In the genomic region with DNA sequence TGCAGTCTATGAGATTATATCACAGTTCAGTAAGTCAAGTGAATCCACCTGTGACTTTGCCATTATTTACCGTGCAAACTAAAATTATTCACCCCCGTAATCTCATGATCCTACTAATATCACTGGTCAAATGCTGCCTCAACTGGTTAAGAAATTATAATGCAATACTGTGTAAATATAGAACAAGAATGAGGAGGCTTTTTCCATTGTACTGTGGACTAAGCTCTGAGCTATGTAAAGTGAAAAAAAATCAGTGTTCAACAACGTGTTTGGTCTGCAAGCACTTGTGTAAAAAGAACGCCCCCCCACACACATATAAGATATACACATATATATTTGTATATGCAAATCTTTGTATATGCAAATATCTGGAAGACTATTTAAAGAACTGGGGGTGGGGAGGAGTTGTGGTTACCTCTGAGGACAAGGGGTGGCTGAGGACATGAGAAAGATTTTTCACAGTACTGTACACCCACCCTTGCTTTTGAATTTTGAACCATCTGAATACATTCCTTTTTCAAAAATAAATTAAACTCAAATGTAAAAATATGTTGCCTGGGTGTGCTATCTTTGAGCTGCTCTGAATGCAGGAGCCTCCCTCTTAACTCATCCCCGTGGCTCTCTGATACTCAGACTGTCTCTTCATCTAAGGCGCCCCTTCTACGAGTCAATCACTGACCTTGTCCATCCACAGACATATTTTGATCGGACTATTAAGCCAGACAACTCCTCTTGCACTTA, we compare ENCODE assay signal across 13 cellular contexts. TPM values are rescaled to one million over a fixed set of nuclear protein-coding genes. Genes with fewer than 3 reads are reported as not detected.
DNase-seq lines count a peak whose midpoint lies in the region; ATAC-seq and TF ChIP-seq lines count a peak whose summit lies in the region.
"Had no signal": no experiment of that assay in that cellular context is flagged by ENCODE, and none has a peak within 500 bp of the region (broad histone marks: within the 10 kb centered on the region; RNA-seq: fewer than 3 reads in every experiment).

No MANE protein-coding gene starts in this region.

- no peak overlapping the region for H3K4me3 ChIP-seq in A673 (ENCODE audit: low read depth, low read length, poor library complexity, severe bottlenecking)
- H3K4me3 ChIP-seq: sigmoid colon, SJSA1 had no signal

- H3K9me3 Mint-ChIP-seq in naive B cell (peaks cover 0 to 2% (median 0%) of the 10 kb centered on the region in 7 donors), nephron progenitor cell (no peaks in the 10 kb centered on the region)
- H3K9me3 Mint-ChIP-seq in activated CD4-positive, alpha-beta memory T cell treated with anti-CD3 and anti-CD28 coated beads, Interleukin-2, amount 10 ng/mL, durations not matched to agents 7 days and 5 days: no peaks in the 10 kb centered on the region

- H3K27ac Mint-ChIP-seq in naive B cell: peak overlapping the region in 3 of 6 donors; percentile 16 to 45 (median 39)
- no peak overlapping the region for H3K27ac Mint-ChIP-seq in nephron progenitor cell
- H3K27ac Mint-ChIP-seq in activated CD4-positive, alpha-beta memory T cell treated with anti-CD3 and anti-CD28 coated beads, Interleukin-2, amount 10 ng/mL, durations not matched to agents 7 days and 5 days: no peak overlapping the region

- no peaks in the 10 kb centered on the region for H3K4me1 ChIP-seq in A673 (ENCODE audit: insufficient read depth, low read length, poor library complexity, severe bottlenecking)
- H3K4me1 ChIP-seq: sigmoid colon, SJSA1 had no signal

- H3K4me3 Mint-ChIP-seq in naive B cell: peak overlapping the region; percentile 39 to 85 (median 76)
- H3K4me3 Mint-ChIP-seq in nephron progenitor cell: no peak overlapping the region
- no peak overlapping the region for H3K4me3 Mint-ChIP-seq in activated CD4-positive, alpha-beta memory T cell treated with anti-CD3 and anti-CD28 coated beads, Interleukin-2, amount 10 ng/mL, durations not matched to agents 7 days and 5 days

- H3K27ac ChIP-seq in VCaP (peak overlapping the region; percentile 73), A673 (ENCODE audit: low read depth, low read length, poor library complexity, severe bottlenecking) (no peak overlapping the region)
- H3K27ac ChIP-seq: sigmoid colon, SJSA1 had no signal

- H3K27me3 ChIP-seq in A673 (replicated peaks; ENCODE audit: insufficient read depth, low read depth, low read length, poor library complexity): no peaks in the 10 kb centered on the region
- H3K27me3 ChIP-seq: sigmoid colon, SJSA1 had no signal

- no TSS peak for BruUV-seq in A673 (replicated peaks; lab: Mats Ljungman, UMichigan)

- TF ChIP-seq CTCF in GM20000 (IDR thresholded peaks at IDR 0.05; ENCODE audit: extremely low read depth, missing control alignments) (no peak), VCaP (conservative IDR thresholded peaks at IDR 0.05) (peak; percentile 13; the same call in 1 of the 2 replicates), A673 (conservative IDR thresholded peaks at IDR 0.05; ENCODE audit: low read depth, low read length) (no peak), nephron progenitor cell (IDR thresholded peaks at IDR 0.05) (no peak)

- H3K36me3 Mint-ChIP-seq in naive B cell (no peaks in the 10 kb centered on the region), nephron progenitor cell (ENCODE audit: low read depth) (no peaks in the 10 kb centered on the region)
- H3K36me3 Mint-ChIP-seq in activated CD4-positive, alpha-beta memory T cell treated with anti-CD3 and anti-CD28 coated beads, Interleukin-2, amount 10 ng/mL, durations not matched to agents 7 days and 5 days (ENCODE audit: low read depth): no peaks in the 10 kb centered on the region

- intact Hi-C loops in A673 (cut with micrococcal nuclease; ENCODE audit: unreplicated experiment): no loop called here

- H3K27me3 Mint-ChIP-seq in naive B cell (no peaks in the 10 kb centered on the region), nephron progenitor cell (ENCODE audit: low read depth, poor library complexity) (peaks cover 11% of the 10 kb centered on the region)
- peaks cover 6% of the 10 kb centered on the region for H3K27me3 Mint-ChIP-seq in activated CD4-positive, alpha-beta memory T cell treated with anti-CD3 and anti-CD28 coated beads, Interleukin-2, amount 10 ng/mL, durations not matched to agents 7 days and 5 days

- H3K4me1 Mint-ChIP-seq in naive B cell (peaks cover 35 to 65% (median 37%) of the 10 kb centered on the region in 3 donors), nephron progenitor cell (no peaks in the 10 kb centered on the region)
- H3K4me1 Mint-ChIP-seq in activated CD4-positive, alpha-beta memory T cell treated with anti-CD3 and anti-CD28 coated beads, Interleukin-2, amount 10 ng/mL, durations not matched to agents 7 days and 5 days: no peaks in the 10 kb centered on the region

- H3K9me3 ChIP-seq in A673 (ENCODE audit: low read depth, low read length, poor library complexity, severe bottlenecking): no peaks in the 10 kb centered on the region
- H3K9me3 ChIP-seq: sigmoid colon, SJSA1 had no signal

- CTCF ChIA-PET in A673 (lab: Charles Lee): no interaction called here
- CTCF ChIA-PET in activated CD4-positive, alpha-beta memory T cell treated with anti-CD3 and anti-CD28 coated beads, Interleukin-2, amount 10 ng/mL, durations not matched to agents 7 days and 5 days (lab: Charles Lee): interaction anchor here (1.6 kb wide), 1 partner anchor 66 kb away, joined by 4 read pairs; the partner anchor contains the start of gene SPOCD1

- POLR2A ChIA-PET in A673 (lab: Charles Lee; ENCODE audit: low non-redundant PET): interaction anchor here (0.6 kb wide), 1 partner anchor 51 kb away, joined by 7 read pairs; no protein-coding TSS in a partner anchor
- POLR2A ChIA-PET in activated CD4-positive, alpha-beta memory T cell treated with anti-CD3 and anti-CD28 coated beads, Interleukin-2, amount 10 ng/mL, durations not matched to agents 7 days and 5 days (lab: Charles Lee): interaction anchor here (1.0 kb wide), 1 partner anchor 15 kb away, joined by 3 read pairs; no protein-coding TSS in a partner anchor

- peak; percentile 84 for ATAC-seq in naive B cell (ENCODE audit: low read depth in 2 of 2)

- DNase-seq in DMS79 treated with DMSO at 0.1 percent for 48 hours (lab: John Stamatoyannopoulos, UW) (peak; percentile 61), GM20000 (ENCODE audit: low spot score) (peak; percentile 38), naive B cell (peak; percentile 42), A673 (ENCODE audit: low spot score) (no peak), nephron progenitor cell (no peak), GM19240 (ENCODE audit: insufficient read length, low spot score) (no peak)
- no peak for DNase-seq in activated CD4-positive, alpha-beta memory T cell treated with anti-CD3 and anti-CD28 coated beads, Interleukin-2, amount 10 ng/mL, durations not matched to agents 7 days and 5 days
- DNase-seq: cortex of kidney, HCEC 1CT, NCI-H524, sigmoid colon had no signal

- no peaks in the 10 kb centered on the region for H3K36me3 ChIP-seq in A673 (ENCODE audit: insufficient read depth, low read length, poor library complexity, severe bottlenecking)
- H3K36me3 ChIP-seq: sigmoid colon, SJSA1 had no signal

RNA-seq across cellular contexts. Expression of gene PTP4A2, which starts 57.0 kb away (rescaled TPM):
- 100 to 1,000 TPM; 251 to 474 (median 307) TPM for polyA plus RNA-seq in naive B cell (ENCODE audit: low read depth in 6 of 6)
- 256 and 283 TPM in 2 replicates for total RNA-seq in A673 (2021)
- 100 to 1,000 TPM; 337 to 349 TPM for total RNA-seq in activated CD4-positive, alpha-beta memory T cell treated with anti-CD3 and anti-CD28 coated beads, Interleukin-2, amount 10 ng/mL, durations not matched to agents 7 days and 5 days

Comparison
In these comparisons a context has a peak if more than half of its experiments do, and no peak if none do; other contexts are left out.
1. DNase-seq: peak in DMS79 treated with DMSO at 0.1 percent for 48 hours (single experiment), GM20000 (single experiment) and naive B cell (single experiment); none in A673 (single experiment), nephron progenitor cell (single experiment), activated CD4-positive, alpha-beta memory T cell treated with anti-CD3 and anti-CD28 coated beads, Interleukin-2, amount 10 ng/mL, durations not matched to agents 7 days and 5 days (single experiment) and GM19240 (single experiment).
2. H3K4me3 Mint-ChIP-seq: peak in naive B cell (8 of 8); none in nephron progenitor cell (single experiment) and activated CD4-positive, alpha-beta memory T cell treated with anti-CD3 and anti-CD28 coated beads, Interleukin-2, amount 10 ng/mL, durations not matched to agents 7 days and 5 days (single experiment).